8 cellular contexts compared by ENCODE assay signal in genomic region chr14:75559451-75560187, GRCh38. TPM values are rescaled to one million over a fixed set of nuclear protein-coding genes. Genes with fewer than 3 reads are reported as not detected.
DNase-seq lines count a peak whose midpoint lies in the region; ATAC-seq and TF ChIP-seq lines count a peak whose summit lies in the region.

No MANE protein-coding gene starts in this region.

- H3K27me3 Mint-ChIP-seq in T-helper 17 cell (no peaks in the 10 kb centered on the region), type B pancreatic cell (peaks cover 4% of the 10 kb centered on the region)

- no peak overlapping the region for H3K27ac ChIP-seq in esophagus muscularis mucosa (replicated peaks in 1 of 4)

- TF ChIP-seq CTCF in fibroblast of mammary gland (conservative IDR thresholded peaks at IDR 0.05; ENCODE audit: control insufficient read depth, insufficient read depth, low read depth, low read length) (no peak), type B pancreatic cell (conservative IDR thresholded peaks at IDR 0.05) (no peak), esophagus muscularis mucosa (IDR thresholded peaks at IDR 0.05) (no peak)

- H3K4me1 Mint-ChIP-seq in T-helper 17 cell (peaks cover 31% of the 10 kb centered on the region), type B pancreatic cell (ENCODE audit: unreplicated experiment) (peaks cover 11% of the 10 kb centered on the region)

- 95% methylated on average over 6 of the region's 6 CpGs for WGBS in esophagus muscularis mucosa

- H3K27me3 ChIP-seq in esophagus muscularis mucosa = no peaks in the 10 kb centered on the region

- intact Hi-C loops in esophagus muscularis mucosa (cut with DNase I) = no loop called here

- H3K9me3 ChIP-seq in T-helper 17 cell (ENCODE audit: control insufficient read depth, low read length, poor library complexity, severe bottlenecking) = no peaks in the 10 kb centered on the region
- H3K9me3 ChIP-seq in esophagus muscularis mucosa = no peaks in the 10 kb centered on the region

- no peak for ATAC-seq in T-helper 17 cell

- H3K27ac Mint-ChIP-seq in T-helper 17 cell = peak overlapping the region; percentile 94
- peak overlapping the region; percentile 37 for H3K27ac Mint-ChIP-seq in type B pancreatic cell

- H3K4me3 Mint-ChIP-seq in T-helper 17 cell = peak overlapping the region; percentile 52
- H3K4me3 Mint-ChIP-seq in type B pancreatic cell = no peak overlapping the region

- no peaks in the 10 kb centered on the region for H3K36me3 ChIP-seq in esophagus muscularis mucosa

- peaks cover 6 to 11% (median 8%) of the 10 kb centered on the region in 4 donors for H3K4me1 ChIP-seq in esophagus muscularis mucosa

- DNase-seq in activated effector memory CD4-positive, alpha-beta T cell treated with anti-CD3 and anti-CD28 coated beads, Interleukin-2, amount 50 U/mL, for 16 hours = peak; percentile 88
- no peak for DNase-seq in activated effector memory CD4-positive, alpha-beta T cell treated with Interleukin-2 at 50 U/mL for 16 hours
- no peak for DNase-seq in T-helper 17 cell
- peak; percentile 79 for DNase-seq in fibroblast of mammary gland (ENCODE audit: low read depth)
- no peak for DNase-seq in type B pancreatic cell (ENCODE audit: extremely low spot score, unreplicated experiment)
- no peak for DNase-seq in esophagus muscularis mucosa (ENCODE audit: extremely low spot score)
- no peak for DNase-seq in SHP77 (lab: John Stamatoyannopoulos, UW)
- no peak for DNase-seq in inferior parietal cortex (ENCODE audit: extremely low spot score)

- H3K36me3 Mint-ChIP-seq in T-helper 17 cell (ENCODE audit: low read depth) (no peaks in the 10 kb centered on the region), type B pancreatic cell (peaks cover 1% of the 10 kb centered on the region)

- H3K9me3 Mint-ChIP-seq in type B pancreatic cell = peaks cover 7% of the 10 kb centered on the region

- no peak for TF ChIP-seq POLR2A in esophagus muscularis mucosa (IDR thresholded peaks at IDR 0.05; ENCODE audit: low read depth)

- TF ChIP-seq EP300 in esophagus muscularis mucosa (IDR thresholded peaks at IDR 0.05) = no peak

- H3K4me3 ChIP-seq in fibroblast of mammary gland (ENCODE audit: control insufficient read depth, low read depth, low read length) (no peak overlapping the region), esophagus muscularis mucosa (no peak overlapping the region)

RNA-seq across cellular contexts. Expression of gene FLVCR2, which starts 18.8 kb away (rescaled TPM):
- total RNA-seq in T-helper 17 cell (1 to 10 TPM; 6.5 to 8.1 TPM), type B pancreatic cell (ENCODE audit: low replicate concordance) (5.6 and 11.8 TPM in 2 replicates), esophagus muscularis mucosa (1 to 10 TPM; 2.5 to 7.5 (median 4.6) TPM)

RNA-seq across cellular contexts. Expression of gene BATF, which starts 37.4 kb away (rescaled TPM):
- total RNA-seq in T-helper 17 cell (10 to 100 TPM; 20.3 to 21.3 TPM), type B pancreatic cell (ENCODE audit: low replicate concordance) (2.2 and 2.6 TPM in 2 replicates), esophagus muscularis mucosa (10 to 100 TPM in 1 of 4 donors, 1 to 10 TPM in 3; 1.7 to 37.3 (median 4.4) TPM)

Comparison
In these comparisons a context has a peak if more than half of its experiments do, and no peak if none do; other contexts are left out.
1. DNase-seq: peak in activated effector memory CD4-positive, alpha-beta T cell treated with anti-CD3 and anti-CD28 coated beads, Interleukin-2, amount 50 U/mL, for 16 hours (single experiment) and fibroblast of mammary gland (single experiment); none in activated effector memory CD4-positive, alpha-beta T cell treated with Interleukin-2 at 50 U/mL for 16 hours (single experiment), T-helper 17 cell (0 of 3), type B pancreatic cell (single experiment), esophagus muscularis mucosa (single experiment), SHP77 (0 of 2) and inferior parietal cortex (single experiment).